In genomic region chr7:114363292-114363691, GRCh38 we compare ENCODE assay signal across 36 cellular contexts. TPM values are rescaled to one million over a fixed set of nuclear protein-coding genes. Genes with fewer than 3 reads are reported as not detected.
"Had no signal": no experiment of that assay in that cellular context is flagged by ENCODE, and none has a peak within 500 bp of the region (broad histone marks: within the 10 kb centered on the region; RNA-seq: fewer than 3 reads in every experiment).

No MANE protein-coding gene starts in this region.

- H3K27ac ChIP-seq: adrenal gland, cardiac muscle cell, VCaP had no signal

- H3K4me3 ChIP-seq: adrenal gland, cardiac muscle cell had no signal

- H3K36me3 ChIP-seq: adrenal gland, cardiac muscle cell had no signal

- H3K9me3 ChIP-seq: adrenal gland had no signal

- H3K4me1 ChIP-seq: adrenal gland had no signal

- FAIRE-seq: astrocyte, bronchial epithelial cell, TTC549 had no signal

- H3K27me3 ChIP-seq: adrenal gland, cardiac muscle cell had no signal

- ATAC-seq: activated CD8-positive, alpha-beta T cell treated with anti-CD3 and anti-CD28 coated beads for 36 hours; activated naive CD4-positive, alpha-beta T cell treated with anti-CD3 and anti-CD28 coated beads, Interleukin-2, amount 50 U/mL, for 72 hours; activated T-cell treated with anti-CD3 and anti-CD28 coated beads, Interleukin-2, amount 50 U/mL, for 4 hours; activated T-cell treated with anti-CD3 and anti-CD28 coated beads, Interleukin-2, amount 50 U/mL, for 72 hours; activated T-helper 17 cell treated with anti-CD3 and anti-CD28 coated beads, Interleukin-2, amount 50 U/mL, for 72 hours had no signal

- DNase-seq: activated B cell treated with CpG ODN at 0.5 μM for 24 hours; activated CD4-positive, alpha-beta memory T cell treated with anti-CD3 and anti-CD28 coated beads for 36 hours; activated CD4-positive, alpha-beta T cell treated with anti-CD3 and anti-CD28 coated beads for 4 hours; activated CD4-positive, alpha-beta T cell treated with anti-CD3 and anti-CD28 coated beads, Interleukin-2, amount 10 ng/mL, durations not matched to agents 24 days and 14 days; activated CD4-positive, alpha-beta T cell treated with anti-CD3 and anti-CD28 coated beads, Interleukin-2, amount 50 U/mL, for 1 hour; activated CD4-positive, alpha-beta T cell treated with anti-CD3 and anti-CD28 coated beads, Interleukin-2, amount 50 U/mL, for 4 hours; activated CD4-positive, CD25-positive, alpha-beta regulatory T cell treated with anti-CD3 and anti-CD28 coated beads, Interleukin-2, amount 50 U/mL, for 72 hours; activated CD8-positive, alpha-beta memory T cell treated with anti-CD3 and anti-CD28 coated beads, Interleukin-2, amount 50 U/mL, for 4 hours; activated CD8-positive, alpha-beta T cell treated with anti-CD3 and anti-CD28 coated beads for 36 hours; activated effector memory CD4-positive, alpha-beta T cell treated with anti-CD3 and anti-CD28 coated beads, Interleukin-2, amount 50 U/mL, for 16 hours; activated gamma-delta T cell treated with Interleukin-2 at 50 U/mL for 16 hours; activated naive CD4-positive, alpha-beta T cell; activated naive CD4-positive, alpha-beta T cell treated with anti-CD3 and anti-CD28 coated beads for 36 hours; activated naive CD4-positive, alpha-beta T cell treated with anti-CD3 and anti-CD28 coated beads, Interleukin-2, amount 50 U/mL, for 16 hours; activated naive CD8-positive, alpha-beta T cell treated with anti-CD3 and anti-CD28 coated beads for 36 hours; activated T-cell treated with anti-CD3 and anti-CD28 coated beads for 4 hours; activated T-cell treated with anti-CD3 and anti-CD28 coated beads, Interleukin-2, amount 50 U/mL, for 1 hour; activated T-cell treated with anti-CD3 and anti-CD28 coated beads, Interleukin-2, amount 50 U/mL, for 4 hours; activated T-cell treated with anti-CD3 and anti-CD28 coated beads, Interleukin-2, amount 50 U/mL, for 72 hours; adrenal gland; amniotic stem cell; aorta; caudate nucleus; cerebellar nuclear complex; T-helper 1 cell; T-helper 2 cell; T-helper 9 cell had no signal

RNA-seq across cellular contexts. Expression of gene FOXP2, which starts 51.3 kb away (rescaled TPM):
- total RNA-seq: activated B cell treated with CpG ODN at 0.5 μM for 24 hours; activated CD4-positive, alpha-beta memory T cell treated with anti-CD3 and anti-CD28 coated beads for 36 hours; activated CD8-positive, alpha-beta memory T cell treated with anti-CD3 and anti-CD28 coated beads for 36 hours; activated CD8-positive, alpha-beta T cell treated with anti-CD3 and anti-CD28 coated beads for 36 hours; activated naive CD4-positive, alpha-beta T cell treated with anti-CD3 and anti-CD28 coated beads for 36 hours; activated naive CD4-positive, alpha-beta T cell treated with anti-CD3 and anti-CD28 coated beads, Interleukin-2, amount 50 U/mL, for 72 hours; activated naive CD8-positive, alpha-beta T cell treated with anti-CD3 and anti-CD28 coated beads for 36 hours; activated T-cell treated with anti-CD3 and anti-CD28 coated beads, Interleukin-2, amount 50 U/mL, for 4 hours; activated T-cell treated with anti-CD3 and anti-CD28 coated beads, Interleukin-2, amount 50 U/mL, for 72 hours; activated T-helper 1 cell treated with anti-CD3 and anti-CD28 coated beads, Interleukin-12 subunit alpha, Interleukin-12 subunit beta, Interleukin-2, Interleukin-4 antibody, amounts not matched to agents 30 ng/mL and 10 ng/mL and 1 ng/mL, durations not matched to agents 14 hours and 24 hours and 36 hours; activated T-helper 17 cell treated with anti-CD3 and anti-CD28 coated beads, Interleukin-2, amount 50 U/mL, for 72 hours had no signal
